Comparison of ENCODE assay signal across 23 cellular contexts in genomic region chr5:16095612-16096011, GRCh38.
DNase-seq lines count a peak whose midpoint lies in the region; ATAC-seq, FAIRE-seq and TF ChIP-seq lines count a peak whose summit lies in the region.
"Had no signal": no experiment of that assay in that cellular context is flagged by ENCODE, and none has a peak within 500 bp of the region (broad histone marks: within the 10 kb centered on the region; RNA-seq: fewer than 3 reads in every experiment).

No MANE protein-coding gene starts in this region.

- H3K27me3 ChIP-seq in left ventricle myocardium inferior (ENCODE audit: low read depth) = no peaks in the 10 kb centered on the region
- no peaks in the 10 kb centered on the region for H3K27me3 ChIP-seq in right atrium auricular region
- H3K27me3 ChIP-seq in keratinocyte (ENCODE audit: control insufficient read depth, extremely low read depth, insufficient read depth, low read length) = no peaks in the 10 kb centered on the region

- no peaks in the 10 kb centered on the region for H3K36me3 ChIP-seq in left ventricle myocardium inferior
- H3K36me3 ChIP-seq in right atrium auricular region = no peaks in the 10 kb centered on the region
- H3K36me3 ChIP-seq in keratinocyte (ENCODE audit: control insufficient read depth in 2 of 2, extremely low read depth in 1 of 2, insufficient read depth in 2 of 2, low read length in 2 of 2) = no peaks in the 10 kb centered on the region

- H3K4me2 ChIP-seq in keratinocyte (ENCODE audit: control insufficient read depth, extremely low read depth, insufficient read depth, low read depth, low read length) = no peak overlapping the region
- H3K4me2 ChIP-seq: A549, GM23338 had no signal

- DNase-seq in NCI-H345 treated with DMSO at 0.1 percent for 48 hours (lab: John Stamatoyannopoulos, UW; ENCODE audit: unreplicated experiment) (peak; percentile 5), NCI-H345 (lab: John Stamatoyannopoulos, UW) (no peak), left ventricle myocardium inferior (no peak), right atrium auricular region (ENCODE audit: low spot score) (no peak), NCI-H69 (lab: John Stamatoyannopoulos, UW) (peak; percentile 55), keratinocyte (ENCODE audit: low read depth, low spot score) (no peak)
- no peak for DNase-seq in activated CD8-positive, alpha-beta memory T cell treated with anti-CD3 and anti-CD28 coated beads, Interleukin-2, amount 50 U/mL, for 48 hours
- DNase-seq: AML-193; Caco-2; CD4-positive, alpha-beta T cell; GDM1; H7; HFFc6 had no signal

- H3K9ac ChIP-seq in keratinocyte (ENCODE audit: control insufficient read depth, extremely low read depth, insufficient read depth, low read length) = no peak overlapping the region

- TF ChIP-seq CTCF in left ventricle myocardium inferior (IDR thresholded peaks at IDR 0.05; ENCODE audit: borderline replicate concordance) (no peak), right atrium auricular region (IDR thresholded peaks at IDR 0.05) (no peak), keratinocyte (optimal IDR thresholded peaks at IDR 0.05 in 1 of 3, IDR thresholded peaks at IDR 0.05 in 1 of 3, conservative IDR thresholded peaks at IDR 0.05 in 1 of 3; ENCODE audit: extremely low read depth in 1 of 3, insufficient read depth in 2 of 3, low read length in 3 of 3) (no peak)

- H3K79me2 ChIP-seq in keratinocyte (ENCODE audit: control insufficient read depth, insufficient read depth, low read length) = no peaks in the 10 kb centered on the region

- no peaks in the 10 kb centered on the region for H3K9me3 ChIP-seq in left ventricle myocardium inferior (replicated peaks)
- H3K9me3 ChIP-seq in right atrium auricular region = no peaks in the 10 kb centered on the region
- H3K9me3 ChIP-seq in keratinocyte (ENCODE audit: control insufficient read depth, low read depth, low read length) = no peaks in the 10 kb centered on the region
- H3K9me3 ChIP-seq: A549, Caco-2 had no signal

- no peak for ATAC-seq in HG02763 (IDR thresholded peaks at IDR 0.05; ENCODE audit: unreplicated experiment)
- ATAC-seq: A549, GM23338, HCT116, HepG2 had no signal

- FAIRE-seq in keratinocyte (lab: Jason Lieb, UNC) = no peak
- FAIRE-seq: A549, D721Med, GM12892, GM18507, HepG2 had no signal

- intact Hi-C loops in left ventricle myocardium inferior (cut with micrococcal nuclease) = no loop called here

- H3K4me1 ChIP-seq in left ventricle myocardium inferior (peaks cover 8% of the 10 kb centered on the region), right atrium auricular region (peaks cover 0 to 7% of the 10 kb centered on the region in 2 donors), keratinocyte (ENCODE audit: control insufficient read depth, extremely low read depth, insufficient read depth, low read length) (no peaks in the 10 kb centered on the region)
- H3K4me1 ChIP-seq: A549, Caco-2 had no signal

- H3K27ac ChIP-seq in left ventricle myocardium inferior (replicated peaks) (no peak overlapping the region), right atrium auricular region (no peak overlapping the region), keratinocyte (ENCODE audit: control insufficient read depth, insufficient read depth, low read length) (no peak overlapping the region)
- H3K27ac ChIP-seq: 22Rv1, A549, C4-2B had no signal

- peak overlapping the region; percentile 3 for H2AFZ ChIP-seq in keratinocyte (ENCODE audit: control insufficient read depth, low read length)
- H2AFZ ChIP-seq: GM23338 had no signal

- no peaks in the 10 kb centered on the region for H4K20me1 ChIP-seq in keratinocyte (ENCODE audit: control insufficient read depth, extremely low read depth, insufficient read depth, low read length)

- no peaks in the 10 kb centered on the region for H3K9me1 ChIP-seq in keratinocyte (ENCODE audit: control insufficient read depth, extremely low read depth, insufficient read depth, low read length)

- H3K4me3 ChIP-seq in left ventricle myocardium inferior = peak overlapping the region; percentile 3
- H3K4me3 ChIP-seq in right atrium auricular region = no peak overlapping the region
- no peak overlapping the region for H3K4me3 ChIP-seq in keratinocyte (ENCODE audit: control insufficient read depth in 2 of 3, extremely low read depth in 1 of 3, insufficient read depth in 2 of 3, low read depth in 1 of 3, low read length in 3 of 3)
- H3K4me3 ChIP-seq: A549, GM23338 had no signal

- dilution Hi-C loops in keratinocyte (cut with MboI; ENCODE audit: extremely low pct_ligation_motif_present, low sequenced_read_pairs) = no loop called here

Comparison
In these comparisons a context has a peak if more than half of its experiments do, and no peak if none do; other contexts are left out.
1. DNase-seq: peak in NCI-H345 treated with DMSO at 0.1 percent for 48 hours (single experiment) and NCI-H69 (single experiment); none in NCI-H345 (single experiment), left ventricle myocardium inferior (single experiment), right atrium auricular region (single experiment), keratinocyte (single experiment) and activated CD8-positive, alpha-beta memory T cell treated with anti-CD3 and anti-CD28 coated beads, Interleukin-2, amount 50 U/mL, for 48 hours (single experiment).